9 cellular contexts compared by ENCODE assay signal in the genomic region with DNA sequence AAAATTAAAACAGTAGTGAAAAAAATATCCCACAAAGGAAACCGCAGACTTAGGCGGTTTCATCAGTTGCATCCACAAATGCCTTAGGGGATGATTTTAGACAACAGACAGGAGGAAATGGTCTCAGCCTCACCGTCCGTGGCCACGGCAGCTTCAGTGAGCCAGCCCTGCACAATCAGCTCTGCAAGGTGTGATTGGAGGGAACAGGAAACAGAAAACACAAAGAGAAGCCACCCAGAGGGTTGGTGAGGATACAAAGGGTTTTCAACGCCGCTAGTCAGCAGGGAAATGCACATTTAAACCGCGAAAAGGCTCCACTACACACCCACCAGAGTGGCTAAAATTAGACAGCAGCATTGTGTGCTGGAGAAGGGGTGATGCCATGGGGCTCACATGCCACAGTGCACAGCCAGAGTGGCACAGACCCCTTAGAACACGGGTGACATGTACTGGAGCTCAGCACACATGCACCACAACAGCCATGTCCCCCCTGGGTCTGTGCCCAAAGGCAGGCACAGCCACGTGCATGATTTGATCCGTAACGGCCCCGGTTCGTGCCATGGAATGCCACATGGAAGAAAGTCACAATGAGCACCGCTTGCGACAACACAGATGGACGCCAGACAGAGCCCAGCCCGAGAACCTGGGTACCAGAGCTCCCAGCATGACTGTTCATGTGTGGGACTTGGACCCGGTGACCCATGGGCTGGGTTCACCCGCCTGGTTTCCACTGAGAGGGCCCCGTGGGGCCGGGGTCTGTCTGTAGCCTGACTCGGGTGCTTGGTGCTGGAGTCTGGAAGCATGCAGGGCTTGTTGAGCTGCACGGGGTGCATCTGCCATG. TPM values are rescaled to one million over a fixed set of nuclear protein-coding genes. Genes with fewer than 3 reads are reported as not detected.
DNase-seq lines count a peak whose midpoint lies in the region; ATAC-seq and TF ChIP-seq lines count a peak whose summit lies in the region.
"Had no signal": no experiment of that assay in that cellular context is flagged by ENCODE, and none has a peak within 500 bp of the region (broad histone marks: within the 10 kb centered on the region; RNA-seq: fewer than 3 reads in every experiment).

No MANE protein-coding gene starts in this region.

- H3K9me3 Mint-ChIP-seq in natural killer cell: peaks cover 3% of the 10 kb centered on the region in 2 donors

- peak overlapping the region; percentile 27 for H3K4me3 ChIP-seq in Jurkat, Clone E6-1 (ENCODE audit: low read length)
- H3K4me3 ChIP-seq: SK-N-MC had no signal

- peaks cover 15 to 34% of the 10 kb centered on the region in 2 donors for H3K27me3 Mint-ChIP-seq in natural killer cell (ENCODE audit: low read depth in 2 of 2)

- intact Hi-C loops in natural killer cell (cut with micrococcal nuclease) (no loop called here), sciatic nerve (cut with DNase I) (no loop called here)

- ATAC-seq in GM18498 (IDR thresholded peaks at IDR 0.05; ENCODE audit: unreplicated experiment) (peak; percentile 71), GM21529 (IDR thresholded peaks at IDR 0.05; ENCODE audit: unreplicated experiment) (peak; percentile 70), natural killer cell (peak; percentile 70 to 85 (median 79)), sciatic nerve (no peak)

- peak; percentile 99 for DNase-seq in Jurkat, Clone E6-1 (ENCODE audit: low read depth, low spot score)
- DNase-seq in natural killer cell (peak; percentile 33), NCI-H1105 treated with DMSO at 0.1 percent for 48 hours (lab: John Stamatoyannopoulos, UW) (no peak), sciatic nerve (ENCODE audit: low spot score) (no peak)
- no peak for DNase-seq in effector CD8-positive, alpha-beta T cell (lab: John Stamatoyannopoulos, UW)

- H3K4me3 Mint-ChIP-seq in natural killer cell: peak overlapping the region; percentile 77

- H3K4me1 Mint-ChIP-seq in natural killer cell: peaks cover 43 to 58% of the 10 kb centered on the region in 2 donors

- H3K27ac Mint-ChIP-seq in natural killer cell: peak overlapping the region; percentile 66 to 81

- TF ChIP-seq CTCF in VCaP (conservative IDR thresholded peaks at IDR 0.05) (no peak), natural killer cell (IDR thresholded peaks at IDR 0.05) (no peak)

- peaks cover 16% of the 10 kb centered on the region for H3K36me3 Mint-ChIP-seq in natural killer cell

- peak overlapping the region; percentile 100 for H3K27ac ChIP-seq in VCaP
- H3K27ac ChIP-seq: SK-N-MC had no signal

RNA-seq across cellular contexts. Expression of gene TERT, which starts 18.3 kb away (rescaled TPM):
- 16.2 TPM for polyA plus RNA-seq in Jurkat, Clone E6-1 (2012; ENCODE audit: insufficient read depth, insufficient read length)
- not detected for total RNA-seq in natural killer cell
- 0.85 TPM for total RNA-seq in sciatic nerve

RNA-seq across cellular contexts. Expression of gene CLPTM1L, which starts 31.7 kb away (rescaled TPM):
- polyA plus RNA-seq in Jurkat, Clone E6-1 (2012; ENCODE audit: insufficient read depth, insufficient read length): 283 TPM
- total RNA-seq in natural killer cell (100 to 1,000 TPM in 1 of 3 donors, 10 to 100 TPM in 2; 67.1 to 105 (median 97.5) TPM), sciatic nerve (56.3 TPM)

Comparison
In these comparisons a context has a peak if more than half of its experiments do, and no peak if none do; other contexts are left out.
1. DNase-seq: peak in Jurkat, Clone E6-1 (single experiment) and natural killer cell (single experiment); none in effector CD8-positive, alpha-beta T cell (single experiment), NCI-H1105 treated with DMSO at 0.1 percent for 48 hours (single experiment) and sciatic nerve (single experiment).